Comparison of ENCODE assay signal across 8 cellular contexts in genomic region chr5:132064738-132065331, GRCh38. TPM values are rescaled to one million over a fixed set of nuclear protein-coding genes. Genes with fewer than 3 reads are reported as not detected.
DNase-seq lines count a peak whose midpoint lies in the region; ATAC-seq and TF ChIP-seq lines count a peak whose summit lies in the region.

No MANE protein-coding gene starts in this region.

- H3K79me2 ChIP-seq in PC-3 (ENCODE audit: low read length): no peaks in the 10 kb centered on the region

- peak; percentile 97 for TF ChIP-seq CTCF in CD8-positive, alpha-beta T cell (IDR thresholded peaks at IDR 0.05)
- TF ChIP-seq CTCF in PC-3 (conservative IDR thresholded peaks at IDR 0.05; ENCODE audit: low read depth, low read length): peak; percentile 83

- H3K4me3 Mint-ChIP-seq in CD8-positive, alpha-beta T cell: no peak overlapping the region
- H3K4me3 Mint-ChIP-seq in natural killer cell treated with Interleukin-12 subunit alpha and Interleukin-12 subunit beta and Interleukin-15 and Interleukin-18, amount 100 ng/mL, for 72 hours: no peak overlapping the region

- H4K20me1 ChIP-seq in PC-3 (ENCODE audit: low read length): no peaks in the 10 kb centered on the region

- no peak overlapping the region for H3K27ac ChIP-seq in CD8-positive, alpha-beta T cell (ENCODE audit: low read depth, low read length)
- H3K27ac ChIP-seq in PC-3 (ENCODE audit: low read length): no peak overlapping the region

- H3F3A ChIP-seq in PC-3 (ENCODE audit: low read length, unreplicated experiment): no peaks in the 10 kb centered on the region

- no peak overlapping the region for H3K4me2 ChIP-seq in PC-3 (ENCODE audit: low read length)

- H3K4me1 Mint-ChIP-seq in CD8-positive, alpha-beta T cell (ENCODE audit: low read depth): peaks cover 2% of the 10 kb centered on the region
- H3K4me1 Mint-ChIP-seq in natural killer cell treated with Interleukin-12 subunit alpha and Interleukin-12 subunit beta and Interleukin-15 and Interleukin-18, amount 100 ng/mL, for 72 hours (ENCODE audit: low read depth in 2 of 2): peaks cover 31 to 43% of the 10 kb centered on the region in 2 donors

- H3K9me2 ChIP-seq in PC-3 (replicated peaks; ENCODE audit: low read length): no peaks in the 10 kb centered on the region

- no peaks in the 10 kb centered on the region for H3K9me3 Mint-ChIP-seq in CD8-positive, alpha-beta T cell
- no peaks in the 10 kb centered on the region for H3K9me3 Mint-ChIP-seq in natural killer cell treated with Interleukin-12 subunit alpha and Interleukin-12 subunit beta and Interleukin-15 and Interleukin-18, amount 100 ng/mL, for 72 hours

- no peaks in the 10 kb centered on the region for H3K36me3 ChIP-seq in CD8-positive, alpha-beta T cell (ENCODE audit: insufficient read depth, low read length)
- H3K36me3 ChIP-seq in PC-3 (ENCODE audit: low read depth, low read length): no peaks in the 10 kb centered on the region

- no peak overlapping the region for H3K9ac ChIP-seq in PC-3 (ENCODE audit: low read length)

- POLR2A ChIA-PET in CD8-positive, alpha-beta T cell (lab: Charles Lee): no interaction called here
- POLR2A ChIA-PET in PC-3 (lab: Charles Lee; ENCODE audit: unreplicated experiment): no interaction called here

- no peak overlapping the region for H3K4me3 ChIP-seq in CD8-positive, alpha-beta T cell (ENCODE audit: low read depth, low read length)
- no peak overlapping the region for H3K4me3 ChIP-seq in PC-3 (ENCODE audit: low read length)

- intact Hi-C loops in CD8-positive, alpha-beta T cell (cut with DNase I, micrococcal nuclease): loop anchor here (1.0 to 10.0 kb wide), 10 partner anchors 38 to 436 kb away; partner anchors contain the start of genes ACSL6 (in 1 of the 2) and SLC22A4 (in 1 of the 2)
- intact Hi-C loops in PC-3 (cut with micrococcal nuclease): loop anchor here (1.0 to 5.0 kb wide), 3 partner anchors 69 to 643 kb away; no protein-coding TSS in a partner anchor

- H3K27ac Mint-ChIP-seq in CD8-positive, alpha-beta T cell: no peak overlapping the region
- H3K27ac Mint-ChIP-seq in natural killer cell treated with Interleukin-12 subunit alpha and Interleukin-12 subunit beta and Interleukin-15 and Interleukin-18, amount 100 ng/mL, for 72 hours: peak overlapping the region in 1 of 2 donors; percentile 88

- no peaks in the 10 kb centered on the region for H3K36me3 Mint-ChIP-seq in CD8-positive, alpha-beta T cell
- H3K36me3 Mint-ChIP-seq in natural killer cell treated with Interleukin-12 subunit alpha and Interleukin-12 subunit beta and Interleukin-15 and Interleukin-18, amount 100 ng/mL, for 72 hours: no peaks in the 10 kb centered on the region

- CTCF ChIA-PET in CD8-positive, alpha-beta T cell (lab: Charles Lee): interaction anchor here (0.6 to 8.5 kb wide), 26 partner anchors 9 to 477 kb away, joined by 3 to 83 read pairs (median 4); partner anchors contain the start of genes ACSL6 and CSF2
- CTCF ChIA-PET in PC-3 (lab: Charles Lee): no interaction called here

- DNase-seq in CD8-positive, alpha-beta T cell: peak; percentile 56 to 85 (median 70)
- DNase-seq in PC-3: peak; percentile 84
- DNase-seq in activated T-cell treated with anti-CD3 and anti-CD28 coated beads, Interleukin-2, amount 50 U/mL, for 1 hour: peak; percentile 76
- peak; percentile 53 for DNase-seq in fibroblast of gingiva (ENCODE audit: low read depth)
- peak; percentile 85 for DNase-seq in natural killer cell treated with Interleukin-12 subunit alpha and Interleukin-12 subunit beta and Interleukin-15 and Interleukin-18, amount 100 ng/mL, for 72 hours (ENCODE audit: low spot score)
- DNase-seq in stimulated activated naive CD4-positive, alpha-beta T cell treated with Interleukin-2 at 50 U/mL for 16 hours (lab: John Stamatoyannopoulos, UW): peak; percentile 74

- no peaks in the 10 kb centered on the region for H3K27me3 ChIP-seq in CD8-positive, alpha-beta T cell (ENCODE audit: insufficient read depth, low read length)
- H3K27me3 ChIP-seq in PC-3 (ENCODE audit: low read length): no peaks in the 10 kb centered on the region

- H3K9me3 ChIP-seq in CD8-positive, alpha-beta T cell (ENCODE audit: low read length): no peaks in the 10 kb centered on the region
- H3K9me3 ChIP-seq in PC-3 (ENCODE audit: low read length): no peaks in the 10 kb centered on the region

- H2AFZ ChIP-seq in PC-3 (ENCODE audit: low read length): no peak overlapping the region

- no peaks in the 10 kb centered on the region for H3K4me1 ChIP-seq in CD8-positive, alpha-beta T cell (ENCODE audit: insufficient read depth, low read length)
- H3K4me1 ChIP-seq in PC-3 (ENCODE audit: insufficient read depth, low read length): peaks cover 9% of the 10 kb centered on the region

- ATAC-seq in CD8-positive, alpha-beta T cell: peak; percentile 77
- ATAC-seq in GM19351 (IDR thresholded peaks at IDR 0.05; ENCODE audit: unreplicated experiment) (peak; percentile 71), HG03521 (IDR thresholded peaks at IDR 0.05; ENCODE audit: unreplicated experiment) (peak; percentile 49), PC-3 (peak; percentile 81)
- ATAC-seq in natural killer cell treated with Interleukin-12 subunit alpha and Interleukin-12 subunit beta and Interleukin-15 and Interleukin-18, amount 100 ng/mL, for 72 hours: peak; percentile 76 to 79

- no TSS peak for BruUV-seq in PC-3 (replicated peaks; lab: Mats Ljungman, UMichigan)

- no peaks in the 10 kb centered on the region for H3K27me3 Mint-ChIP-seq in CD8-positive, alpha-beta T cell (ENCODE audit: low read depth)
- H3K27me3 Mint-ChIP-seq in natural killer cell treated with Interleukin-12 subunit alpha and Interleukin-12 subunit beta and Interleukin-15 and Interleukin-18, amount 100 ng/mL, for 72 hours: peaks cover 0 to 2% of the 10 kb centered on the region in 2 donors

RNA-seq across cellular contexts. Expression of gene IL3, which starts 4.4 kb away (rescaled TPM):
- not detected for total RNA-seq in CD8-positive, alpha-beta T cell
- total RNA-seq in PC-3 (2014; rRNA removed): not detected in 2 replicates
- under 1 TPM in 1 of 2 donors, not detected in 1; 0.36 TPM for total RNA-seq in natural killer cell treated with Interleukin-12 subunit alpha and Interleukin-12 subunit beta and Interleukin-15 and Interleukin-18, amount 100 ng/mL, for 72 hours

RNA-seq across cellular contexts. Expression of gene CSF2, which starts 8.8 kb away (rescaled TPM):
- under 1 TPM in 1 of 2 experiments, not detected in 1; 0.41 TPM for total RNA-seq in CD8-positive, alpha-beta T cell
- 69.9 and 93.6 TPM in 2 replicates for total RNA-seq in PC-3 (2014; rRNA removed)
- 100 to 1,000 TPM in 1 of 2 donors, 10 to 100 TPM in 1; 41.4 to 125 TPM for total RNA-seq in natural killer cell treated with Interleukin-12 subunit alpha and Interleukin-12 subunit beta and Interleukin-15 and Interleukin-18, amount 100 ng/mL, for 72 hours

RNA-seq across cellular contexts. Expression of gene ACSL6, which starts 53.4 kb away (rescaled TPM):
- 10 to 100 TPM; 14.3 to 14.8 TPM for total RNA-seq in CD8-positive, alpha-beta T cell
- total RNA-seq in PC-3 (2014; rRNA removed): 0.15 and 0.35 TPM in 2 replicates
- total RNA-seq in natural killer cell treated with Interleukin-12 subunit alpha and Interleukin-12 subunit beta and Interleukin-15 and Interleukin-18, amount 100 ng/mL, for 72 hours: 1 to 10 TPM in 1 of 2 donors, under 1 TPM in 1; 0.67 to 1.5 TPM

Comparison
In these comparisons a context has a peak if more than half of its experiments do, and no peak if none do; other contexts are left out.
1. RNA of gene CSF2, which starts 8.8 kb away (total RNA-seq): 41.4 to 125 TPM in natural killer cell treated with Interleukin-12 subunit alpha and Interleukin-12 subunit beta and Interleukin-15 and Interleukin-18, amount 100 ng/mL, for 72 hours and 69.9 to 93.6 TPM in PC-3; 0.41 TPM in CD8-positive, alpha-beta T cell; every median in the first group is over 10 times any median in the second.
2. RNA of gene ACSL6, which starts 53.4 kb away (total RNA-seq): 14.3 to 14.8 TPM in CD8-positive, alpha-beta T cell; 0.67 to 1.5 TPM in natural killer cell treated with Interleukin-12 subunit alpha and Interleukin-12 subunit beta and Interleukin-15 and Interleukin-18, amount 100 ng/mL, for 72 hours and 0.15 to 0.35 TPM in PC-3; every median in the first group is over 4 times any median in the second.
3. Peak in every context shown above with its lines, with median percentiles within 50 percentile points of each other: ATAC-seq and DNase-seq.